8 cellular contexts compared by ENCODE assay signal in genomic region chr5:43313035-43313853, GRCh38. TPM values are rescaled to one million over a fixed set of nuclear protein-coding genes. Genes with fewer than 3 reads are reported as not detected.
DNase-seq lines count a peak whose midpoint lies in the region; ATAC-seq, FAIRE-seq and TF ChIP-seq lines count a peak whose summit lies in the region.

Gene HMGCS1, minus strand, starts transcription at chr5:43313412. Its CDS starts 14,447 bp downstream, at chr5:43298965.

- H3K27me3 ChIP-seq in adipocyte (replicated peaks; ENCODE audit: control insufficient read depth, insufficient read depth, low read length) (no peaks in the 10 kb centered on the region), pancreas (no peaks in the 10 kb centered on the region), tibial artery (no peaks in the 10 kb centered on the region)

- DNase-seq in NCI-H1436 (lab: John Stamatoyannopoulos, UW), result peak; percentile 99
- DNase-seq in T follicular helper cell (ENCODE audit: low read depth), result peak; percentile 97
- peak; percentile 100 for DNase-seq in adipocyte (ENCODE audit: low read depth)
- peak; percentile 99 for DNase-seq in Right ventricle myocardium superior
- DNase-seq in pancreas, result peak; percentile 92 to 99 (median 98)
- peak; percentile 99 to 100 for DNase-seq in tibial artery

- intact Hi-C loops in Right ventricle myocardium superior (cut with DNase I), result loop anchor here (5.0 kb wide), 1 partner anchor 169 kb away; the partner anchor contains the start of gene TMEM267
- intact Hi-C loops in pancreas (cut with DNase I), result no loop called here
- intact Hi-C loops in tibial artery (cut with DNase I; ENCODE audit: low total_unique reads), result loop anchor here (5.0 kb wide), 1 partner anchor 169 kb away; the partner anchor contains the start of gene TMEM267

- peak; percentile 96 for FAIRE-seq in pancreas (lab: Jason Lieb, UNC)

- H3K27ac ChIP-seq in pancreas (peak within 1 kb of the TSS; percentile 81 to 92 (median 88)), tibial artery (peak within 1 kb of the TSS; percentile 87 to 89)

- ATAC-seq in HG02798 (IDR thresholded peaks at IDR 0.05; ENCODE audit: poor library complexity, unreplicated experiment), result peak; percentile 94
- peak; percentile 98 for ATAC-seq in Right ventricle myocardium superior (ENCODE audit: poor library complexity)
- ATAC-seq in pancreas, result peak; percentile 94 to 98 (median 96)

- H3K4me3 ChIP-seq in GM12875 (ENCODE audit: low read depth, low read length), result peak within 1 kb of the TSS; percentile 91
- H3K4me3 ChIP-seq in adipocyte (ENCODE audit: low read length), result peak within 1 kb of the TSS; percentile 96
- H3K4me3 ChIP-seq in pancreas, result peak within 1 kb of the TSS; percentile 55 to 82 (median 70)
- peak within 1 kb of the TSS; percentile 65 to 72 for H3K4me3 ChIP-seq in tibial artery

- H3K9me3 ChIP-seq in adipocyte (ENCODE audit: control insufficient read depth, low read length), result no peaks in the 10 kb centered on the region
- no peaks in the 10 kb centered on the region for H3K9me3 ChIP-seq in pancreas
- H3K9me3 ChIP-seq in tibial artery, result no peaks in the 10 kb centered on the region

- WGBS in pancreas, 2 donors, result 0 to 1% methylated on average over 70 of the region's 70 CpGs

- H3K36me3 ChIP-seq in adipocyte (ENCODE audit: control insufficient read depth, insufficient read depth, low read length, severe bottlenecking), result peaks cover 17% of the 10 kb centered on the region
- no peaks in the 10 kb centered on the region for H3K36me3 ChIP-seq in pancreas
- H3K36me3 ChIP-seq in tibial artery, result no peaks in the 10 kb centered on the region

- peak within 1 kb of the TSS; percentile 96 for H3K9ac ChIP-seq in adipocyte (ENCODE audit: low read length)

- TF ChIP-seq CTCF in GM12875 (IDR thresholded peaks at IDR 0.05; ENCODE audit: borderline replicate concordance, insufficient read depth, low read depth, low read length) (peak; percentile 14; the same call in 1 of the 2 replicates), pancreas (IDR thresholded peaks at IDR 0.05) (no peak), tibial artery (IDR thresholded peaks at IDR 0.05) (peak in 1 of 2 experiments; percentile 20)

- H3K4me1 ChIP-seq in adipocyte (ENCODE audit: control insufficient read depth, insufficient read depth, low read length) (peaks cover 48% of the 10 kb centered on the region), pancreas (peaks cover 16 to 30% (median 16%) of the 10 kb centered on the region in 3 donors), tibial artery (peaks cover 0 to 37% (median 19%) of the 10 kb centered on the region in 4 donors)

RNA-seq across cellular contexts. Expression of gene HMGCS1, which starts in this region (rescaled TPM):
- 21.6 TPM for total RNA-seq in Right ventricle myocardium superior
- total RNA-seq in pancreas, result 10 to 100 TPM; 13.3 to 33.1 (median 22.1) TPM
- polyA plus RNA-seq in pancreas, result 10 to 100 TPM; 11.4 to 17.6 TPM

Comparison
In these comparisons a context has a peak if more than half of its experiments do, and no peak if none do; other contexts are left out.
1. Peak in every context shown above with its lines: DNase-seq, ATAC-seq, H3K4me3 ChIP-seq and H3K27ac ChIP-seq.
2. intact Hi-C loops: an anchor here in Right ventricle myocardium superior (5.0 kb wide) and tibial artery (5.0 kb wide); none called in pancreas.